ENCODE assay signal across 1 cellular context in genomic region chr12:130881046-130881445, GRCh38.
TF ChIP-seq lines count a peak whose summit lies in the region.

No MANE protein-coding gene starts in this region.

TF ChIP-seq in SK-N-SH treated with all-trans-retinoic acid at 6 μM for 48 hours, 23 proteins besides CTCF, POLR2A, EP300 and RAD21 (continued from another document):
- TF ChIP-seq, protein P1, sequence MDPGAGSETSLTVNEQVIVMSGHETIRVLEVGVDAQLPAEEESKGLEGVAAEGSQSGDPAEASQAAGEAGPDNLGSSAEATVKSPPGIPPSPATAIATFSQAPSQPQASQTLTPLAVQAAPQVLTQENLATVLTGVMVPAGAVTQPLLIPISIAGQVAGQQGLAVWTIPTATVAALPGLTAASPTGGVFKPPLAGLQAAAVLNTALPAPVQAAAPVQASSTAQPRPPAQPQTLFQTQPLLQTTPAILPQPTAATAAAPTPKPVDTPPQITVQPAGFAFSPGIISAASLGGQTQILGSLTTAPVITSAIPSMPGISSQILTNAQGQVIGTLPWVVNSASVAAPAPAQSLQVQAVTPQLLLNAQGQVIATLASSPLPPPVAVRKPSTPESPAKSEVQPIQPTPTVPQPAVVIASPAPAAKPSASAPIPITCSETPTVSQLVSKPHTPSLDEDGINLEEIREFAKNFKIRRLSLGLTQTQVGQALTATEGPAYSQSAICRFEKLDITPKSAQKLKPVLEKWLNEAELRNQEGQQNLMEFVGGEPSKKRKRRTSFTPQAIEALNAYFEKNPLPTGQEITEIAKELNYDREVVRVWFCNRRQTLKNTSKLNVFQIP (CRISPR knock-in tag; IDR thresholded peaks at IDR 0.05; ENCODE audit: borderline replicate concordance, low read depth) = no peak
- TF ChIP-seq ZNF565 (CRISPR knock-in tag; conservative IDR thresholded peaks at IDR 0.05; ENCODE audit: low read depth) (no peak), TCF4 (CRISPR knock-in tag; IDR thresholded peaks at IDR 0.05; ENCODE audit: borderline replicate concordance) (no peak), ZNF8 (CRISPR knock-in tag; IDR thresholded peaks at IDR 0.05) (no peak), SNAI2 (CRISPR knock-in tag; IDR thresholded peaks at IDR 0.05) (no peak), ARNTL (CRISPR knock-in tag; IDR thresholded peaks at IDR 0.05; ENCODE audit: borderline replicate concordance, low read depth) (no peak)
